ENCODE assay signal across 8 cellular contexts in genomic region chr20:20712004-20712473, GRCh38. TPM values are rescaled to one million over a fixed set of nuclear protein-coding genes. Genes with fewer than 3 reads are reported as not detected.
A peak's percentile ranks its signal among the peaks of the same experiment; 100 is the strongest.
DNase-seq lines count a peak whose midpoint lies in the region; ATAC-seq, FAIRE-seq and TF ChIP-seq lines count a peak whose summit lies in the region.

No MANE protein-coding gene starts in this region.

- no peak for TF ChIP-seq CTCF in KMS-11 (conservative IDR thresholded peaks at IDR 0.05; ENCODE audit: low read depth, low read length)

- 0 to 1% (median 0%) methylated on average over 26 to 33 of the region's 33 CpGs for WGBS in adipose tissue, 3 donors
- WGBS in small intestine, 3 donors = 1 to 2% (median 1%) methylated on average over 28 to 33 of the region's 33 CpGs

- H3K79me2 ChIP-seq in KMS-11 (ENCODE audit: insufficient read depth, low read depth) = no peaks in the 10 kb centered on the region

- DNase-seq in COR-L47 (lab: John Stamatoyannopoulos, UW) = peak; percentile 30
- peak; percentile 37 for DNase-seq in small intestine
- no peak for DNase-seq in GM19238 (ENCODE audit: insufficient read length, low spot score)
- no peak for DNase-seq in NCI-H774 (lab: John Stamatoyannopoulos, UW)

- H3K4me3 ChIP-seq in KMS-11 (IDR thresholded peaks at IDR 0.05; ENCODE audit: insufficient read depth, low read depth, low read length) (no peak overlapping the region), iPS-18a (ENCODE audit: low read length) (peak overlapping the region; percentile 77), small intestine (ENCODE audit: low read depth in 1 of 2, low read length in 2 of 2) (peak overlapping the region; percentile 98 to 100)

- H3K27me3 ChIP-seq in KMS-11 (ENCODE audit: insufficient read depth, low read depth) (no peaks in the 10 kb centered on the region), iPS-18a (ENCODE audit: control insufficient read depth, insufficient read depth, low read length) (no peaks in the 10 kb centered on the region), small intestine (ENCODE audit: control insufficient read depth in 2 of 2, insufficient read depth in 2 of 2, low read length in 2 of 2) (no peaks in the 10 kb centered on the region)

- no peaks in the 10 kb centered on the region for H4K20me1 ChIP-seq in KMS-11 (ENCODE audit: insufficient read depth)

- peak overlapping the region; percentile 97; the same call in 1 of the 2 replicates for H2AFZ ChIP-seq in KMS-11 (ENCODE audit: low read depth)

- peak overlapping the region; percentile 61; the same call in 1 of the 2 replicates for H3K9ac ChIP-seq in KMS-11
- H3K9ac ChIP-seq in iPS-18a (ENCODE audit: low read length) = peak overlapping the region; percentile 69

- H3K27ac ChIP-seq in KMS-11 (no peak overlapping the region), adipose tissue (ENCODE audit: low read depth, low read length) (peak overlapping the region; percentile 29), iPS-18a (ENCODE audit: low read length) (no peak overlapping the region), small intestine (ENCODE audit: low read depth in 1 of 2, low read length in 1 of 2) (peak overlapping the region; percentile 85 to 96)

- no peaks in the 10 kb centered on the region for H3K9me3 ChIP-seq in iPS-18a (ENCODE audit: control insufficient read depth, low read depth, low read length)
- H3K9me3 ChIP-seq in small intestine (ENCODE audit: control insufficient read depth, low read depth) = no peaks in the 10 kb centered on the region

- H3K36me3 ChIP-seq in KMS-11 (ENCODE audit: insufficient read depth) (no peaks in the 10 kb centered on the region), iPS-18a (ENCODE audit: control insufficient read depth, low read depth, low read length) (no peaks in the 10 kb centered on the region), small intestine (ENCODE audit: control insufficient read depth in 2 of 2, insufficient read depth in 2 of 2, low read length in 2 of 2) (no peaks in the 10 kb centered on the region)

- peak overlapping the region; percentile 38 for H3K4me2 ChIP-seq in KMS-11

- no peak for FAIRE-seq in small intestine (lab: Jason Lieb, UNC)

- peak; percentile 6 for ATAC-seq in GM21390 (IDR thresholded peaks at IDR 0.05; ENCODE audit: unreplicated experiment)

- H3K4me1 ChIP-seq in KMS-11 (ENCODE audit: low read depth, poor library complexity, severe bottlenecking) (peaks cover 8% of the 10 kb centered on the region), iPS-18a (ENCODE audit: control insufficient read depth, low read depth, low read length) (peaks cover 17% of the 10 kb centered on the region), small intestine (ENCODE audit: control insufficient read depth in 2 of 2, insufficient read depth in 1 of 2, low read depth in 1 of 2, low read length in 1 of 2) (peaks cover 1 to 2% of the 10 kb centered on the region in 2 donors)

RNA-seq across cellular contexts. Expression of gene RALGAPA2, which starts 0.4 kb away (rescaled TPM):
- polyA plus RNA-seq in adipose tissue (10 to 100 TPM; 12.3 to 21.7 (median 12.6) TPM), small intestine (10 to 100 TPM in 2 of 3 donors, 1 to 10 TPM in 1; 7.6 to 24.7 (median 10.7) TPM)

Comparison
In these comparisons a context has a peak if more than half of its experiments do, and no peak if none do; other contexts are left out.
1. DNase-seq: peak in COR-L47 (single experiment) and small intestine (single experiment); none in GM19238 (single experiment) and NCI-H774 (single experiment).
2. H3K27ac ChIP-seq: peak in adipose tissue (single experiment) and small intestine (2 of 2); none in KMS-11 (single experiment) and iPS-18a (single experiment).